ENCODE assay signal across 11 cellular contexts in genomic region chr3:105385868-105386508, GRCh38. TPM values are rescaled to one million over a fixed set of nuclear protein-coding genes. Genes with fewer than 3 reads are reported as not detected.
DNase-seq lines count a peak whose midpoint lies in the region; ATAC-seq and TF ChIP-seq lines count a peak whose summit lies in the region.
"Had no signal": no experiment of that assay in that cellular context is flagged by ENCODE, and none has a peak within 500 bp of the region (broad histone marks: within the 10 kb centered on the region; RNA-seq: fewer than 3 reads in every experiment).

No MANE protein-coding gene starts in this region.

- H3K9me2 ChIP-seq in OCI-LY7 (ENCODE audit: insufficient read depth, low read length): no peaks in the 10 kb centered on the region

- H3K27me3 ChIP-seq in GM06990 (replicated peaks; ENCODE audit: control insufficient read depth, insufficient read depth, low read length) (no peaks in the 10 kb centered on the region), vagina (no peaks in the 10 kb centered on the region)

- ATAC-seq in GM21367 (IDR thresholded peaks at IDR 0.05; ENCODE audit: unreplicated experiment): peak; percentile 68
- ATAC-seq in HG03175 (IDR thresholded peaks at IDR 0.05; ENCODE audit: unreplicated experiment): peak; percentile 67
- ATAC-seq: stimulated activated effector memory CD8-positive, alpha-beta T cell treated with anti-CD3 and anti-CD28 coated beads, Interleukin-12 subunit alpha, Interleukin-12 subunit beta, amount 100 ng/mL, for 72 hours had no signal

- POLR2A ChIA-PET in OCI-LY7 (lab: Charles Lee): interaction anchor here (1.7 kb wide), 1 partner anchor 12 kb away, joined by 3 read pairs; no protein-coding TSS in a partner anchor

- H3K4me2 ChIP-seq in OCI-LY7 (ENCODE audit: low read length): peak overlapping the region; percentile 53

- H2AFZ ChIP-seq in OCI-LY7 (ENCODE audit: low read length): no peak overlapping the region

- peak overlapping the region; percentile 62 for H3K27ac ChIP-seq in OCI-LY7 (ENCODE audit: low read depth, low read length, poor library complexity, severe bottlenecking)
- no peak overlapping the region for H3K27ac ChIP-seq in vagina

- BruUV-seq in OCI-LY7 (replicated peaks; lab: Mats Ljungman, UMichigan): no TSS peak

- H3K79me2 ChIP-seq in OCI-LY7 (ENCODE audit: insufficient read depth, low read depth, low read length): peaks cover 64% of the 10 kb centered on the region

- TF ChIP-seq POLR2A in vagina (IDR thresholded peaks at IDR 0.05): no peak

- intact Hi-C loops in OCI-LY7 (cut with micrococcal nuclease; ENCODE audit: unreplicated experiment): no loop called here
- intact Hi-C loops in vagina (cut with DNase I): no loop called here

- H3K9me3 ChIP-seq in OCI-LY7 (ENCODE audit: low read length) (peaks cover 10% of the 10 kb centered on the region; the same call in 1 of the 2 replicates), vagina (no peaks in the 10 kb centered on the region)

- H4K20me1 ChIP-seq in OCI-LY7 (ENCODE audit: insufficient read depth, low read length): peaks cover 7% of the 10 kb centered on the region; the same call in 1 of the 2 replicates

- no peak for TF ChIP-seq CTCF in GM06990 (IDR thresholded peaks at IDR 0.05; ENCODE audit: insufficient read depth, low read length, poor library complexity, severe bottlenecking)
- no peak for TF ChIP-seq CTCF in OCI-LY7 (conservative IDR thresholded peaks at IDR 0.05; ENCODE audit: low read length)
- no peak for TF ChIP-seq CTCF in vagina (IDR thresholded peaks at IDR 0.05)

- H3K4me1 ChIP-seq in OCI-LY7 (ENCODE audit: insufficient read depth, low read length, poor library complexity, severe bottlenecking) (peaks cover 39% of the 10 kb centered on the region), vagina (no peaks in the 10 kb centered on the region)

- no peaks in the 10 kb centered on the region for H3K36me3 ChIP-seq in GM06990 (ENCODE audit: control insufficient read depth, insufficient read depth, low read length)
- H3K36me3 ChIP-seq in OCI-LY7 (ENCODE audit: insufficient read depth, low read length): no peaks in the 10 kb centered on the region; the same call in 1 of the 2 replicates
- no peaks in the 10 kb centered on the region for H3K36me3 ChIP-seq in vagina

- no peak overlapping the region; the same call in 1 of the 2 replicates for H3K4me3 ChIP-seq in GM06990 (replicated peaks; ENCODE audit: low read depth, low read length)
- peak overlapping the region; percentile 18 for H3K4me3 ChIP-seq in OCI-LY7 (ENCODE audit: low read depth, low read length, poor library complexity, severe bottlenecking)
- H3K4me3 ChIP-seq in vagina: no peak overlapping the region

- CTCF ChIA-PET in OCI-LY7 (lab: Charles Lee; ENCODE audit: unreplicated experiment): no interaction called here

- DNase-seq in GM06990 (ENCODE audit: extremely low read depth, insufficient read length) (peak; percentile 33), OCI-LY7 (ENCODE audit: low spot score) (peak; percentile 47), RKO (ENCODE audit: low spot score) (no peak), vagina (ENCODE audit: extremely low spot score in 2 of 2) (no peak), GM19238 (ENCODE audit: insufficient read length, low spot score) (no peak), ecto neural progenitor cell (ENCODE audit: low spot score) (no peak)
- DNase-seq: H7, NCI-H510A treated with DMSO at 0.1 percent for 48 hours had no signal

RNA-seq across cellular contexts. Expression of gene ALCAM, which starts 19.3 kb away (rescaled TPM):
- total RNA-seq in OCI-LY7 (2014; rRNA removed; shearing (Covaris generic)): 40.4 and 51.3 TPM in 2 replicates
- total RNA-seq in OCI-LY7 (2022) (47.7 and 56.1 TPM in 2 replicates), vagina (15.2 TPM)

Comparison
In these comparisons a context has a peak if more than half of its experiments do, and no peak if none do; other contexts are left out.
1. DNase-seq: peak in GM06990 (single experiment) and OCI-LY7 (single experiment); none in RKO (single experiment), vagina (0 of 2), GM19238 (single experiment) and ecto neural progenitor cell (single experiment).